In genomic region chr12:105436636-105437035, GRCh38 we compare ENCODE assay signal across 6 cellular contexts.
"Had no signal": no experiment of that assay in that cellular context is flagged by ENCODE, and none has a peak within 500 bp of the region (broad histone marks: within the 10 kb centered on the region; RNA-seq: fewer than 3 reads in every experiment).

No MANE protein-coding gene starts in this region.

- H3K4me1 Mint-ChIP-seq: GM23338 had no signal

- H3K27ac ChIP-seq: KMS-11 had no signal

- H3K4me3 ChIP-seq: GM23338, HAP-1 had no signal

- H2AFZ ChIP-seq: GM23338 had no signal

- DNase-seq: HFFc6, KBM-7 had no signal

- H3K27ac Mint-ChIP-seq: GM23338, HFFc6 had no signal

- H3K9me3 ChIP-seq: HAP-1 had no signal

- H3K9ac ChIP-seq: KMS-11 had no signal

- H3K4me3 Mint-ChIP-seq: GM23338, HFFc6, IgD-negative memory B cell had no signal

- H3K36me3 ChIP-seq: HAP-1 had no signal

- H3K4me2 ChIP-seq: GM23338, KMS-11 had no signal
